11 cellular contexts compared by ENCODE assay signal in genomic region chr19:19517235-19517619, GRCh38. TPM values are rescaled to one million over a fixed set of nuclear protein-coding genes. Genes with fewer than 3 reads are reported as not detected.
DNase-seq lines count a peak whose midpoint lies in the region; ATAC-seq and TF ChIP-seq lines count a peak whose summit lies in the region.
"Had no signal": no experiment of that assay in that cellular context is flagged by ENCODE, and none has a peak within 500 bp of the region (broad histone marks: within the 10 kb centered on the region; RNA-seq: fewer than 3 reads in every experiment).

No MANE protein-coding gene starts in this region.

- H4K20me1 ChIP-seq in SK-N-SH (ENCODE audit: insufficient read depth), result peaks cover 22% of the 10 kb centered on the region; the same call in 1 of the 2 replicates

- no peaks in the 10 kb centered on the region for H3K9me2 ChIP-seq in SK-N-SH

- H3F3A ChIP-seq in SK-N-SH (replicated peaks; ENCODE audit: insufficient read depth), result peaks cover 6% of the 10 kb centered on the region

- CTCF ChIA-PET in SK-N-SH (lab: Yijun Ruan, JAX), result interaction anchor here (1.0 to 3.1 kb wide), 2 partner anchors 10 to 14 kb away, joined by 3 to 38 read pairs; no protein-coding TSS in a partner anchor
- CTCF ChIA-PET in RWPE1 (lab: Yijun Ruan, JAX), result no interaction called here

- TF ChIP-seq POLR2A in esophagus muscularis mucosa (IDR thresholded peaks at IDR 0.05; ENCODE audit: low read depth), result no peak
- TF ChIP-seq POLR2A in sigmoid colon (IDR thresholded peaks at IDR 0.05), result no peak

- H3K27ac ChIP-seq in SK-N-SH (ENCODE audit: low read depth in 2 of 2, low read length in 1 of 2) (no peak overlapping the region), RWPE1 (peak overlapping the region; percentile 80), esophagus muscularis mucosa (replicated peaks in 1 of 4) (no peak overlapping the region), sigmoid colon (peak overlapping the region in 2 of 4 donors; percentile 88 to 90)

- DNase-seq in SK-N-SH (no peak), RWPE1 (ENCODE audit: low spot score) (no peak), esophagus muscularis mucosa (ENCODE audit: extremely low spot score) (no peak), sigmoid colon (no peak), HPDE6-E6E7 (ENCODE audit: extremely low spot score) (no peak)
- no peak for DNase-seq in stimulated activated CD4-positive, alpha-beta T cell treated with anti-CD3 and anti-CD28 coated beads, Interleukin-2, amount 100 ng/mL, for 48 hours
- DNase-seq: 8988T, left ventricle myocardium superior, NCI-H1092 treated with DMSO at 0.1 percent for 48 hours had no signal

- peak overlapping the region; percentile 84; the same call in 1 of the 2 replicates for H3K9ac ChIP-seq in SK-N-SH

- H3K4me1 ChIP-seq in SK-N-SH (ENCODE audit: control insufficient read depth in 1 of 2, insufficient read depth in 2 of 2, low read depth in 1 of 2, low read length in 1 of 2) (peaks cover 0 to 11% of the 10 kb centered on the region in 2 experiments; a peak in 1 of 4 replicates), esophagus muscularis mucosa (peaks cover 26 to 70% (median 52%) of the 10 kb centered on the region in 4 donors), sigmoid colon (peaks cover 0 to 53% (median 49%) of the 10 kb centered on the region in 4 donors)

- H3K79me2 ChIP-seq in SK-N-SH (ENCODE audit: insufficient read depth), result peaks cover 62% of the 10 kb centered on the region

- intact Hi-C loops in esophagus muscularis mucosa (cut with DNase I), result no loop called here
- intact Hi-C loops in sigmoid colon (cut with DNase I), result loop anchor here (10.0 kb wide), 1 partner anchor 322 kb away; the partner anchor contains the start of genes BORCS8 and RFXANK

- ATAC-seq in SK-N-SH treated with all-trans-retinoic acid at 6 μM for 48 hours (no peak), GM18498 (IDR thresholded peaks at IDR 0.05; ENCODE audit: unreplicated experiment) (no peak)
- ATAC-seq: left ventricle myocardium superior had no signal

- H3K36me3 ChIP-seq in SK-N-SH (replicated peaks in 1 of 2; ENCODE audit: control insufficient read depth in 1 of 2, insufficient read depth in 2 of 2, low read length in 1 of 2), result peaks cover 14 to 17% of the 10 kb centered on the region in 2 experiments
- H3K36me3 ChIP-seq in esophagus muscularis mucosa, result peaks cover 0 to 25% (median 13%) of the 10 kb centered on the region in 4 donors
- H3K36me3 ChIP-seq in sigmoid colon, result peaks cover 0 to 29% (median 0%) of the 10 kb centered on the region in 4 donors

- H2AFZ ChIP-seq in SK-N-SH (ENCODE audit: low read depth), result no peak overlapping the region

- WGBS in SK-N-SH (ENCODE audit: low lambda C conversion rate), result 89% methylated on average over 10 of the region's 10 CpGs
- WGBS in esophagus muscularis mucosa, result 82% methylated on average over 10 of the region's 10 CpGs
- WGBS in sigmoid colon, 2 donors, result 90 to 93% methylated on average over 10 of the region's 10 CpGs

- TF ChIP-seq CTCF in SK-N-SH (IDR thresholded peaks at IDR 0.05), result no peak
- TF ChIP-seq CTCF in RWPE1 (conservative IDR thresholded peaks at IDR 0.05; ENCODE audit: low read depth), result no peak
- no peak for TF ChIP-seq CTCF in esophagus muscularis mucosa (IDR thresholded peaks at IDR 0.05)
- TF ChIP-seq CTCF in sigmoid colon (IDR thresholded peaks at IDR 0.05), result no peak

- TF ChIP-seq EP300 in SK-N-SH (IDR thresholded peaks at IDR 0.05; ENCODE audit: borderline replicate concordance in 1 of 2, low read depth in 1 of 2, low read length in 1 of 2), result no peak
- no peak for TF ChIP-seq EP300 in esophagus muscularis mucosa (IDR thresholded peaks at IDR 0.05)
- no peak for TF ChIP-seq EP300 in sigmoid colon (IDR thresholded peaks at IDR 0.05)

- H3K4me2 ChIP-seq in SK-N-SH, result peak overlapping the region; percentile 88

- H3K4me3 ChIP-seq in SK-N-SH (ENCODE audit: low read depth in 2 of 2, low read length in 1 of 2), result peak overlapping the region; percentile 65 to 95
- H3K4me3 ChIP-seq in esophagus muscularis mucosa, result peak overlapping the region; percentile 76 to 97 (median 86)
- H3K4me3 ChIP-seq in sigmoid colon, result peak overlapping the region in 3 of 4 donors; percentile 72 to 78 (median 72)

- H3K9me3 ChIP-seq in SK-N-SH, result no peaks in the 10 kb centered on the region
- peaks cover 0 to 5% (median 3%) of the 10 kb centered on the region in 4 donors for H3K9me3 ChIP-seq in esophagus muscularis mucosa
- no peaks in the 10 kb centered on the region for H3K9me3 ChIP-seq in sigmoid colon

- TF ChIP-seq RAD21 in SK-N-SH (IDR thresholded peaks at IDR 0.05; ENCODE audit: low read length), result no peak

- no peaks in the 10 kb centered on the region for H3K27me3 ChIP-seq in SK-N-SH (ENCODE audit: insufficient read depth)
- H3K27me3 ChIP-seq in esophagus muscularis mucosa, result no peaks in the 10 kb centered on the region
- no peaks in the 10 kb centered on the region for H3K27me3 ChIP-seq in sigmoid colon

- POLR2A ChIA-PET in SK-N-SH (lab: Yijun Ruan, JAX), result interaction anchor here (1.3 to 2.1 kb wide), 3 partner anchors 11 to 132 kb away, joined by 3 to 15 read pairs (median 5); partner anchors contain the start of genes GATAD2A and YJEFN3
- POLR2A ChIA-PET in RWPE1 (lab: Yijun Ruan, JAX; ENCODE audit: low non-redundant PET), result no interaction called here

TF ChIP-seq in SK-N-SH, 30 proteins besides CTCF, POLR2A, EP300 and RAD21 (continues in another document):
- TF ChIP-seq MEF2A (IDR thresholded peaks at IDR 0.05; ENCODE audit: borderline replicate concordance, low read depth) (no peak), CHD2 (IDR thresholded peaks at IDR 0.05; ENCODE audit: low read length, partially characterized antibody) (no peak), POLR2AphosphoS5 (IDR thresholded peaks at IDR 0.05; ENCODE audit: low read depth, low read length) (no peak), USF2 (IDR thresholded peaks at IDR 0.05; ENCODE audit: borderline replicate concordance, low read depth, low read length) (no peak), EZH2phosphoT487 (IDR thresholded peaks at IDR 0.05; ENCODE audit: borderline replicate concordance, low read depth) (no peak)

TF ChIP-seq in SK-N-SH treated with all-trans-retinoic acid at 6 μM for 48 hours, 23 proteins besides CTCF, POLR2A, EP300 and RAD21 (continues in another document):
- no peak for TF ChIP-seq ISL1 (CRISPR knock-in tag; IDR thresholded peaks at IDR 0.05)
- no peak for TF ChIP-seq CREB5 (CRISPR knock-in tag; IDR thresholded peaks at IDR 0.05; ENCODE audit: low read depth)
- no peak for TF ChIP-seq PATZ1 (CRISPR knock-in tag; IDR thresholded peaks at IDR 0.05; ENCODE audit: borderline replicate concordance)
- TF ChIP-seq ZNF70 (CRISPR knock-in tag; IDR thresholded peaks at IDR 0.05), result no peak

RNA-seq across cellular contexts. Expression of gene NDUFA13, which starts 1.2 kb away (rescaled TPM):
- polyA plus RNA-seq in SK-N-SH (2012; rRNA removed) (1,643 and 1,828 TPM in 2 replicates), sigmoid colon (100 to 1,000 TPM; 239 to 339 (median 283) TPM)
- 1,527 and 1,826 TPM in 2 replicates for polyA plus RNA-seq in SK-N-SH (2012; cell fraction: cytosol; rRNA removed)
- 640 and 822 TPM in 2 replicates for polyA plus RNA-seq in SK-N-SH (2012; cell fraction: nucleus; rRNA removed)
- total RNA-seq in esophagus muscularis mucosa (100 to 1,000 TPM in 2 of 4 donors, 10 to 100 TPM in 2; 75.0 to 186 (median 141) TPM), sigmoid colon (100 to 1,000 TPM in 1 of 4 donors, 10 to 100 TPM in 3; 31.3 to 110 (median 55.4) TPM)

RNA-seq across cellular contexts. Expression of gene TSSK6, which starts 1.9 kb away (rescaled TPM):
- polyA plus RNA-seq in SK-N-SH (2012; rRNA removed), result 2.3 and 3.1 TPM in 2 replicates
- polyA plus RNA-seq in SK-N-SH (2012; cell fraction: cytosol; rRNA removed), result 0.98 and 1.6 TPM in 2 replicates
- 3.3 and 4.1 TPM in 2 replicates for polyA plus RNA-seq in SK-N-SH (2012; cell fraction: nucleus; rRNA removed)
- total RNA-seq in esophagus muscularis mucosa, result 1 to 10 TPM in 3 of 4 donors, under 1 TPM in 1; 0.33 to 3.7 (median 1.5) TPM
- total RNA-seq in sigmoid colon, result 1 to 10 TPM; 1.2 to 3.3 (median 1.5) TPM
- 1 to 10 TPM; 1.2 to 3.0 (median 2.4) TPM for polyA plus RNA-seq in sigmoid colon

RNA-seq across cellular contexts. Expression of gene YJEFN3, which starts 11.5 kb away (rescaled TPM):
- polyA plus RNA-seq in SK-N-SH (2012; rRNA removed) (7.2 and 7.5 TPM in 2 replicates), sigmoid colon (10 to 100 TPM in 1 of 3 donors, not detected in 2; 14.4 TPM)
- polyA plus RNA-seq in SK-N-SH (2012; cell fraction: cytosol; rRNA removed), result 0.84 and 0.97 TPM in 2 replicates
- 66.2 and 111 TPM in 2 replicates for polyA plus RNA-seq in SK-N-SH (2012; cell fraction: nucleus; rRNA removed)
- total RNA-seq in esophagus muscularis mucosa (1 to 10 TPM; 1.2 to 3.3 (median 2.8) TPM), sigmoid colon (1 to 10 TPM in 3 of 4 donors, under 1 TPM in 1; 0.71 to 3.1 (median 1.9) TPM)

RNA-seq across cellular contexts. Expression of gene CILP2, which starts 20.8 kb away (rescaled TPM):
- polyA plus RNA-seq in SK-N-SH (2012; rRNA removed), result 0.96 and 1.9 TPM in 2 replicates
- 0.54 and 0.87 TPM in 2 replicates for polyA plus RNA-seq in SK-N-SH (2012; cell fraction: cytosol; rRNA removed)
- 3.1 and 3.9 TPM in 2 replicates for polyA plus RNA-seq in SK-N-SH (2012; cell fraction: nucleus; rRNA removed)
- total RNA-seq in esophagus muscularis mucosa, result under 1 TPM; 0.13 to 0.52 (median 0.29) TPM
- total RNA-seq in sigmoid colon, result under 1 TPM in 1 of 4 donors, not detected in 3; 0.16 TPM
- polyA plus RNA-seq in sigmoid colon, result under 1 TPM in 1 of 3 donors, not detected in 2; 0.29 TPM
